In the genomic region with DNA sequence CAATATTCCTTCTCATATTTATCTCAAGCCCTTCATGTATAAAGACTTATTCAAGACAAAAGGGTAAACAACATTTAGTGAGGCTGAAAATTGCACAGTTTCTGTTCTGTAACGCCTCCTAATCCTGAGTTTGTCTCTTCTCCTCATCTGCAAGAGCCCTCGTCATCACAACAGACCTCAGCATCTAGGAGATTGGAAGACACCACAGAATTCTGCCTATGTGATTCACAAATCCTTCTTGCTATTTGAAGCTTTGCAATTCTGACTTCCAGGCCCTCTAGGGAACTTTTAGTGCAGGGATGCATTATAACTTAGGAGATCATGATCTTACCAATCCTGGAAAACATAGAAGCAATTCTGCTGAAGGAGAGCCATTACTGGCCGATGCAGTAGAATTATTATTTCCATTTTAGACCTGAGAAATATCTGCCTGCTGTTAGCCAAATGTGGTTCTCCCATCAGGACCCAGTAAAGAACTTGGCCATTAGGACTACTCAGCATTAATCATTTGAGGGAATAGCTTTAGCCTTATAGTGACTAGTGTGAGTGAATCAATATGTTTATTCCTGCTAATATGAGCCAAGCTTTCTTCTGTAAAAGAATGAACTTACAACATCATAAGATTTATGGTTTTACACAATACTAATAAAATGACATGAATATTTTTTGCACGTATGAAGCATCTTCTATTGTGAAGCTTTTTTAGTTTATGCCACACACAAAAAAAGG, we compare ENCODE assay signal across 1 cellular context.
TF ChIP-seq lines count a peak whose summit lies in the region.

No MANE protein-coding gene starts in this region.

TF ChIP-seq in IMR-90, 13 proteins besides CTCF, POLR2A, EP300 and RAD21:
- TF ChIP-seq, protein P1, sequence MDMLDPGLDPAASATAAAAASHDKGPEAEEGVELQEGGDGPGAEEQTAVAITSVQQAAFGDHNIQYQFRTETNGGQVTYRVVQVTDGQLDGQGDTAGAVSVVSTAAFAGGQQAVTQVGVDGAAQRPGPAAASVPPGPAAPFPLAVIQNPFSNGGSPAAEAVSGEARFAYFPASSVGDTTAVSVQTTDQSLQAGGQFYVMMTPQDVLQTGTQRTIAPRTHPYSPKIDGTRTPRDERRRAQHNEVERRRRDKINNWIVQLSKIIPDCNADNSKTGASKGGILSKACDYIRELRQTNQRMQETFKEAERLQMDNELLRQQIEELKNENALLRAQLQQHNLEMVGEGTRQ (IDR thresholded peaks at IDR 0.05; ENCODE audit: low read depth, low read length) = no peak
- TF ChIP-seq NFE2L2 (IDR thresholded peaks at IDR 0.05; ENCODE audit: low read depth, low read length) (no peak), RFX5 (IDR thresholded peaks at IDR 0.05; ENCODE audit: low read depth, low read length) (no peak), CHD1 (IDR thresholded peaks at IDR 0.05; ENCODE audit: low read depth, low read length) (no peak), FOS (IDR thresholded peaks at IDR 0.05; ENCODE audit: low read depth, low read length) (no peak), BHLHE40 (IDR thresholded peaks at IDR 0.05; ENCODE audit: low read depth, low read length) (no peak), RCOR1 (IDR thresholded peaks at IDR 0.05; ENCODE audit: insufficient replicate concordance, low read length) (no peak), MAZ (IDR thresholded peaks at IDR 0.05; ENCODE audit: borderline replicate concordance, low read depth, low read length) (no peak), MAFK (IDR thresholded peaks at IDR 0.05; ENCODE audit: low read depth, low read length) (no peak), MXI1 (IDR thresholded peaks at IDR 0.05; ENCODE audit: borderline replicate concordance, low read depth, low read length) (no peak), CEBPB (IDR thresholded peaks at IDR 0.05; ENCODE audit: low read depth, low read length) (no peak), SMC3 (IDR thresholded peaks at IDR 0.05; ENCODE audit: low read depth, low read length) (no peak)
- TF ChIP-seq, protein P2, sequence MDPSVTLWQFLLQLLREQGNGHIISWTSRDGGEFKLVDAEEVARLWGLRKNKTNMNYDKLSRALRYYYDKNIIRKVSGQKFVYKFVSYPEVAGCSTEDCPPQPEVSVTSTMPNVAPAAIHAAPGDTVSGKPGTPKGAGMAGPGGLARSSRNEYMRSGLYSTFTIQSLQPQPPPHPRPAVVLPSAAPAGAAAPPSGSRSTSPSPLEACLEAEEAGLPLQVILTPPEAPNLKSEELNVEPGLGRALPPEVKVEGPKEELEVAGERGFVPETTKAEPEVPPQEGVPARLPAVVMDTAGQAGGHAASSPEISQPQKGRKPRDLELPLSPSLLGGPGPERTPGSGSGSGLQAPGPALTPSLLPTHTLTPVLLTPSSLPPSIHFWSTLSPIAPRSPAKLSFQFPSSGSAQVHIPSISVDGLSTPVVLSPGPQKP (IDR thresholded peaks at IDR 0.05; ENCODE audit: borderline replicate concordance, low read depth, low read length) = no peak
